Comparison of ENCODE assay signal across 8 cellular contexts in genomic region chr22:40818747-40819662, GRCh38. TPM values are rescaled to one million over a fixed set of nuclear protein-coding genes. Genes with fewer than 3 reads are reported as not detected.
DNase-seq lines count a peak whose midpoint lies in the region; ATAC-seq, FAIRE-seq and TF ChIP-seq lines count a peak whose summit lies in the region.

SLC25A17 (minus strand) TSS chr22:40819346; CDS start chr22:40819248, 98 bp downstream.

- no peaks in the 10 kb centered on the region for H3K27me3 ChIP-seq in naive thymus-derived CD4-positive, alpha-beta T cell (ENCODE audit: control insufficient read depth in 2 of 2, insufficient read depth in 2 of 2, low read length in 2 of 2)

- H3K4me1 Mint-ChIP-seq in naive thymus-derived CD4-positive, alpha-beta T cell, result peaks cover 22 to 42% (median 37%) of the 10 kb centered on the region in 7 donors
- H3K4me1 Mint-ChIP-seq in stimulated activated memory B cell treated with anti-CD40 and anti-IgM and Interleukin-4, amounts not matched to agents 10 μg/mL and 1 μg/mL and 100 μg/mL, for 72 hours, result peaks cover 32% of the 10 kb centered on the region

- H3K36me3 Mint-ChIP-seq in naive thymus-derived CD4-positive, alpha-beta T cell, result peaks cover 0 to 13% (median 6%) of the 10 kb centered on the region in 5 donors
- peaks cover 21% of the 10 kb centered on the region for H3K36me3 Mint-ChIP-seq in stimulated activated memory B cell treated with anti-CD40 and anti-IgM and Interleukin-4, amounts not matched to agents 10 μg/mL and 1 μg/mL and 100 μg/mL, for 72 hours

- peak within 1 kb of the TSS; percentile 79 to 99 (median 93) for H3K4me3 Mint-ChIP-seq in naive thymus-derived CD4-positive, alpha-beta T cell
- peak within 1 kb of the TSS; percentile 96 for H3K4me3 Mint-ChIP-seq in stimulated activated memory B cell treated with anti-CD40 and anti-IgM and Interleukin-4, amounts not matched to agents 10 μg/mL and 1 μg/mL and 100 μg/mL, for 72 hours

- intact Hi-C loops in naive thymus-derived CD4-positive, alpha-beta T cell (cut with micrococcal nuclease), result loop anchor here (1.0 to 5.0 kb wide), 11 partner anchors 37 to 802 kb away; partner anchors contain the start of genes MRTFA (in 2 of the 2), ST13 (in 2 of the 2), DESI1 (in 1 of the 2) and EP300 (in 1 of the 2)

- H3K27ac Mint-ChIP-seq in naive thymus-derived CD4-positive, alpha-beta T cell, result peak within 1 kb of the TSS; percentile 57 to 96 (median 88)
- H3K27ac Mint-ChIP-seq in stimulated activated memory B cell treated with anti-CD40 and anti-IgM and Interleukin-4, amounts not matched to agents 10 μg/mL and 1 μg/mL and 100 μg/mL, for 72 hours, result peak within 1 kb of the TSS; percentile 79

- CTCF ChIA-PET in naive thymus-derived CD4-positive, alpha-beta T cell (lab: Charles Lee), result interaction anchor here (0.5 to 2.2 kb wide), 6 partner anchors 19 to 187 kb away, joined by 3 to 12 read pairs (median 4); partner anchors contain the start of genes ST13 and XPNPEP3

- no peaks in the 10 kb centered on the region for H3K27me3 Mint-ChIP-seq in naive thymus-derived CD4-positive, alpha-beta T cell
- no peaks in the 10 kb centered on the region for H3K27me3 Mint-ChIP-seq in stimulated activated memory B cell treated with anti-CD40 and anti-IgM and Interleukin-4, amounts not matched to agents 10 μg/mL and 1 μg/mL and 100 μg/mL, for 72 hours

- FAIRE-seq in D721Med (lab: Jason Lieb, UNC), result no peak
- FAIRE-seq in RCC 7860 (lab: Jason Lieb, UNC), result no peak

- no peaks in the 10 kb centered on the region for H3K9me3 ChIP-seq in naive thymus-derived CD4-positive, alpha-beta T cell (ENCODE audit: control insufficient read depth in 2 of 3, low read length in 3 of 3)

- DNase-seq in D721Med (ENCODE audit: insufficient read length, low spot score) (peak; percentile 57), Kasumi-1 (lab: John Stamatoyannopoulos, UW) (peak; percentile 76 to 84), RCC 7860 (ENCODE audit: low spot score) (peak; percentile 58), activated T-helper 1 cell treated with Interleukin-2 at 50 U/mL for 16 hours (ENCODE audit: low read depth) (peak; percentile 84), fibroblast of mammary gland (ENCODE audit: low read depth) (peak; percentile 68)
- DNase-seq in naive thymus-derived CD4-positive, alpha-beta T cell, result peak; percentile 71 to 88 (median 82)

- no peaks in the 10 kb centered on the region for H3K9me3 Mint-ChIP-seq in naive thymus-derived CD4-positive, alpha-beta T cell
- H3K9me3 Mint-ChIP-seq in stimulated activated memory B cell treated with anti-CD40 and anti-IgM and Interleukin-4, amounts not matched to agents 10 μg/mL and 1 μg/mL and 100 μg/mL, for 72 hours, result no peaks in the 10 kb centered on the region

- H3K4me3 ChIP-seq in fibroblast of mammary gland (ENCODE audit: control insufficient read depth, low read depth, low read length), result peak within 1 kb of the TSS; percentile 99
- peak within 1 kb of the TSS; percentile 100 for H3K4me3 ChIP-seq in naive thymus-derived CD4-positive, alpha-beta T cell (ENCODE audit: low read length)

- H3K4me1 ChIP-seq in naive thymus-derived CD4-positive, alpha-beta T cell (ENCODE audit: control insufficient read depth in 2 of 2, insufficient read depth in 2 of 2, low read length in 2 of 2), result peaks cover 9 to 26% of the 10 kb centered on the region in 2 donors

- H3K36me3 ChIP-seq in naive thymus-derived CD4-positive, alpha-beta T cell (ENCODE audit: control insufficient read depth in 2 of 3, insufficient read depth in 3 of 3, low read length in 3 of 3), result peaks cover 0 to 9% (median 0%) of the 10 kb centered on the region in 3 experiments

- POLR2A ChIA-PET in naive thymus-derived CD4-positive, alpha-beta T cell (lab: Charles Lee), result interaction anchor here (0.6 to 1.1 kb wide), 4 partner anchors 12 to 1829 kb away, joined by 3 to 4 read pairs (median 3); no protein-coding TSS in a partner anchor

- H3K27ac ChIP-seq in naive thymus-derived CD4-positive, alpha-beta T cell (ENCODE audit: low read depth, low read length), result peak within 1 kb of the TSS; percentile 86

- ATAC-seq in GM21576 (IDR thresholded peaks at IDR 0.05; ENCODE audit: unreplicated experiment), result peak; percentile 64
- ATAC-seq in naive thymus-derived CD4-positive, alpha-beta T cell, result peak; percentile 95
- ATAC-seq in stimulated activated memory B cell treated with anti-CD40 and anti-IgM and Interleukin-4, amounts not matched to agents 10 μg/mL and 1 μg/mL and 100 μg/mL, for 72 hours, result peak; percentile 97

- TF ChIP-seq CTCF in D721Med (IDR thresholded peaks at IDR 0.05; ENCODE audit: insufficient read depth, missing control alignments), result peak; percentile 14
- peak; percentile 43 for TF ChIP-seq CTCF in fibroblast of mammary gland (conservative IDR thresholded peaks at IDR 0.05; ENCODE audit: control insufficient read depth, insufficient read depth, low read depth, low read length)

RNA-seq across cellular contexts. Expression of gene SLC25A17, which starts in this region (rescaled TPM):
- total RNA-seq in naive thymus-derived CD4-positive, alpha-beta T cell, result 10 to 100 TPM in 3 of 5 experiments, 1 to 10 TPM in 2; 6.8 to 22.1 (median 13.1) TPM
- polyA plus RNA-seq in naive thymus-derived CD4-positive, alpha-beta T cell, result 10 to 100 TPM; 16.8 to 24.9 TPM

Comparison
In these comparisons a context has a peak if more than half of its experiments do, and no peak if none do; other contexts are left out.
1. Peak in every context shown above with its lines: DNase-seq, ATAC-seq, H3K4me3 ChIP-seq and H3K27ac ChIP-seq.